Comparison of ENCODE assay signal across 22 cellular contexts in genomic region chr7:40520986-40521738, GRCh38.
"Had no signal": no experiment of that assay in that cellular context is flagged by ENCODE, and none has a peak within 500 bp of the region (broad histone marks: within the 10 kb centered on the region; RNA-seq: fewer than 3 reads in every experiment).

No MANE protein-coding gene starts in this region.

- H3K9me3 ChIP-seq: right atrium auricular region, stomach, tibial nerve, upper lobe of left lung had no signal

- DNase-seq: dorsolateral prefrontal cortex; effector CD4-positive, alpha-beta T cell; foreskin keratinocyte; glutamatergic neuron; hypothalamus; immature natural killer cell; islet precursor cell; kidney glomerular epithelial cell; left ventricle myocardium superior; naive thymus-derived CD4-positive, alpha-beta T cell; stimulated activated CD4-positive, alpha-beta T cell treated with anti-CD3 and anti-CD28 coated beads, Interleukin-2, amount 100 ng/mL, for 24 hours; stimulated activated CD4-positive, alpha-beta T cell treated with anti-CD3 and anti-CD28 coated beads, Interleukin-4, amount 100 ng/mL, for 24 hours; stimulated activated naive CD4-positive, alpha-beta T cell treated with Interleukin-2 at 50 U/mL for 16 hours; stomach; upper lobe of left lung had no signal

- FAIRE-seq: colon, urothelium cell line had no signal

- H3K27ac ChIP-seq: dorsolateral prefrontal cortex, foreskin keratinocyte, neural progenitor cell, parathyroid adenoma, right atrium auricular region, stomach, tibial nerve, upper lobe of left lung had no signal

- H3K36me3 ChIP-seq: neural progenitor cell, right atrium auricular region, stomach, tibial nerve, upper lobe of left lung had no signal

- H3K4me1 ChIP-seq: foreskin keratinocyte, parathyroid adenoma, right atrium auricular region, stomach, tibial nerve, upper lobe of left lung had no signal

- H3K27me3 ChIP-seq: dorsolateral prefrontal cortex, foreskin keratinocyte, neural progenitor cell, right atrium auricular region, stomach, tibial nerve, upper lobe of left lung had no signal

- H3K4me3 ChIP-seq: dorsolateral prefrontal cortex, lung, neural progenitor cell, right atrium auricular region, stomach, tibial nerve, upper lobe of left lung had no signal
